Comparison of ENCODE assay signal across 19 cellular contexts in the genomic region with DNA sequence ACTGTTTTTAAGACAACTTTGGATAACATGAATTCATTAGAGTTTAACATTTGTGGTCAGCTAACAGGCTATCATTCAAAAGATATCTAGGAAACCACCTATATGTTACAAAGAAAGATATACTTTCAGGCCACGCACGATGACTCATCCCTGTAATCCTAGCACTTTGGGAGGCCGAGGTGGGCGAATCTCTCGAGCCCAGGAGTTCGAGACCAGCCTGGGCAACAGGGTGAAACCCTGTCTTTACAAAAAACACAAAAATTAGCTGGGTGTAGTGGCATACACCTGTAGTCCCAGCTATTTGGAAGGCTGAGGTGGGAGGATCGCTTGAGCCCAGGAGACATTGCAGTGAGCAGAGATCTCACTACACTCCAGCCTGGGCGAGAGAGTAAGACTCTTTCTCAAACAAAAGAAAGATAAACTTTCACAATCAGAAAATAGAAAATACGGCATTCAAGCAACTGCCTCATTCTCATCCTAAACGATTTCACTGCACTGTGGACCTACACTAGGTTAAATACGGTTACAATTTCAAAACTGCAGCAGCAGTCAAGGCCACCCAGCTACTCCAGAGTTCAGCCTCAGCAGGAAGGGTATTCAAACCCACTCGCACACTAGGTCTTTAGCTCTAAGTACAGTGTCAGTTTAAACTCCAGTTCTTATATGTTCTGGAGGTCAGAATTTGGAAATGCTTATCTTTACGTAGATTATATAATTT.
DNase-seq lines count a peak whose midpoint lies in the region; ATAC-seq and TF ChIP-seq lines count a peak whose summit lies in the region.
"Had no signal": no experiment of that assay in that cellular context is flagged by ENCODE, and none has a peak within 500 bp of the region (broad histone marks: within the 10 kb centered on the region; RNA-seq: fewer than 3 reads in every experiment).

No MANE protein-coding gene starts in this region.

- no peak overlapping the region for H3K27ac Mint-ChIP-seq in activated CD4-positive, alpha-beta memory T cell treated with anti-CD3 and anti-CD28 coated beads for 36 hours
- no peak overlapping the region for H3K27ac Mint-ChIP-seq in activated CD4-positive, alpha-beta memory T cell treated with anti-CD3 and anti-CD28 coated beads, Interleukin-2, amount 10 ng/mL, durations not matched to agents 7 days and 5 days
- peak overlapping the region; percentile 60 for H3K27ac Mint-ChIP-seq in glutamatergic neuron (ENCODE audit: unreplicated experiment)
- H3K27ac Mint-ChIP-seq: activated naive CD4-positive, alpha-beta T cell treated with anti-CD3 and anti-CD28 coated beads, Interleukin-2, amount 10 ng/mL, durations not matched to agents 7 days and 5 days; CD4-positive, alpha-beta memory T cell had no signal

- ATAC-seq in HG02623 (IDR thresholded peaks at IDR 0.05; ENCODE audit: unreplicated experiment): no peak
- ATAC-seq: activated CD4-positive, CD25-positive, alpha-beta regulatory T cell treated with anti-CD3 and anti-CD28 coated beads, Interleukin-2, amount 50 U/mL, for 24 hours; sciatic nerve had no signal

- peaks cover 11% of the 10 kb centered on the region for H3K4me1 Mint-ChIP-seq in activated CD4-positive, alpha-beta memory T cell treated with anti-CD3 and anti-CD28 coated beads for 36 hours (ENCODE audit: low read depth)
- H3K4me1 Mint-ChIP-seq in activated CD4-positive, alpha-beta memory T cell treated with anti-CD3 and anti-CD28 coated beads, Interleukin-2, amount 10 ng/mL, durations not matched to agents 7 days and 5 days: peaks cover 11% of the 10 kb centered on the region
- H3K4me1 Mint-ChIP-seq in glutamatergic neuron (ENCODE audit: low read depth, unreplicated experiment): peaks cover 9% of the 10 kb centered on the region

- no peaks in the 10 kb centered on the region for H3K27me3 Mint-ChIP-seq in activated CD4-positive, alpha-beta memory T cell treated with anti-CD3 and anti-CD28 coated beads for 36 hours
- no peaks in the 10 kb centered on the region for H3K27me3 Mint-ChIP-seq in activated CD4-positive, alpha-beta memory T cell treated with anti-CD3 and anti-CD28 coated beads, Interleukin-2, amount 10 ng/mL, durations not matched to agents 7 days and 5 days
- no peaks in the 10 kb centered on the region for H3K27me3 Mint-ChIP-seq in glutamatergic neuron (ENCODE audit: unreplicated experiment)
- H3K27me3 Mint-ChIP-seq: activated naive CD4-positive, alpha-beta T cell treated with anti-CD3 and anti-CD28 coated beads, Interleukin-2, amount 10 ng/mL, durations not matched to agents 7 days and 5 days; CD4-positive, alpha-beta memory T cell had no signal

- CTCF ChIA-PET in activated CD4-positive, alpha-beta memory T cell treated with anti-CD3 and anti-CD28 coated beads for 36 hours (lab: Charles Lee): no interaction called here
- CTCF ChIA-PET in activated CD4-positive, alpha-beta memory T cell treated with anti-CD3 and anti-CD28 coated beads, Interleukin-2, amount 10 ng/mL, durations not matched to agents 7 days and 5 days (lab: Charles Lee): interaction anchor here (1.1 kb wide), 1 partner anchor 253 kb away, joined by 3 read pairs; no protein-coding TSS in a partner anchor

- H3K9me3 Mint-ChIP-seq in activated CD4-positive, alpha-beta memory T cell treated with anti-CD3 and anti-CD28 coated beads for 36 hours: no peaks in the 10 kb centered on the region
- H3K9me3 Mint-ChIP-seq in activated CD4-positive, alpha-beta memory T cell treated with anti-CD3 and anti-CD28 coated beads, Interleukin-2, amount 10 ng/mL, durations not matched to agents 7 days and 5 days: no peaks in the 10 kb centered on the region
- no peaks in the 10 kb centered on the region for H3K9me3 Mint-ChIP-seq in glutamatergic neuron (ENCODE audit: unreplicated experiment)

- no peaks in the 10 kb centered on the region for H3K36me3 Mint-ChIP-seq in activated CD4-positive, alpha-beta memory T cell treated with anti-CD3 and anti-CD28 coated beads for 36 hours
- peaks cover 3% of the 10 kb centered on the region for H3K36me3 Mint-ChIP-seq in activated CD4-positive, alpha-beta memory T cell treated with anti-CD3 and anti-CD28 coated beads, Interleukin-2, amount 10 ng/mL, durations not matched to agents 7 days and 5 days (ENCODE audit: low read depth)
- no peaks in the 10 kb centered on the region for H3K36me3 Mint-ChIP-seq in glutamatergic neuron (ENCODE audit: unreplicated experiment)
- H3K36me3 Mint-ChIP-seq: CD4-positive, alpha-beta memory T cell had no signal

- TF ChIP-seq CTCF in glutamatergic neuron (IDR thresholded peaks at IDR 0.05; ENCODE audit: partially characterized antibody, unreplicated experiment): no peak

- intact Hi-C loops in activated CD4-positive, alpha-beta memory T cell treated with anti-CD3 and anti-CD28 coated beads for 36 hours (cut with micrococcal nuclease): no loop called here

- H3K4me3 Mint-ChIP-seq in activated CD4-positive, alpha-beta memory T cell treated with anti-CD3 and anti-CD28 coated beads for 36 hours: no peak overlapping the region
- no peak overlapping the region for H3K4me3 Mint-ChIP-seq in activated CD4-positive, alpha-beta memory T cell treated with anti-CD3 and anti-CD28 coated beads, Interleukin-2, amount 10 ng/mL, durations not matched to agents 7 days and 5 days
- no peak overlapping the region for H3K4me3 Mint-ChIP-seq in glutamatergic neuron (ENCODE audit: unreplicated experiment)
- H3K4me3 Mint-ChIP-seq: activated naive CD4-positive, alpha-beta T cell treated with anti-CD3 and anti-CD28 coated beads, Interleukin-2, amount 10 ng/mL, durations not matched to agents 7 days and 5 days; CD4-positive, alpha-beta memory T cell had no signal

- DNase-seq in activated CD4-positive, alpha-beta memory T cell treated with anti-CD3 and anti-CD28 coated beads for 36 hours: peak; percentile 27
- no peak for DNase-seq in activated CD4-positive, alpha-beta memory T cell treated with anti-CD3 and anti-CD28 coated beads, Interleukin-2, amount 10 ng/mL, durations not matched to agents 7 days and 5 days
- DNase-seq in H4 (ENCODE audit: low spot score) (peak; percentile 20), RPMI7951 (ENCODE audit: low read depth) (peak; percentile 36), glutamatergic neuron (no peak), NCI-H2196 (lab: John Stamatoyannopoulos, UW; ENCODE audit: unreplicated experiment) (no peak), COLO668 (lab: John Stamatoyannopoulos, UW; ENCODE audit: unreplicated experiment) (no peak)
- DNase-seq: activated CD8-positive, alpha-beta memory T cell treated with anti-CD3 and anti-CD28 coated beads, Interleukin-2, amount 50 U/mL, for 48 hours; activated naive CD4-positive, alpha-beta T cell treated with anti-CD3 and anti-CD28 coated beads, Interleukin-2, amount 10 ng/mL, durations not matched to agents 7 days and 5 days; CD4-positive, alpha-beta memory T cell; DMS79 treated with DMSO at 0.1 percent for 48 hours; dorsolateral prefrontal cortex; NCI-H1436 treated with DMSO at 0.1 percent for 48 hours; NCI-H446; SIG-M5; stimulated activated CD4-positive, alpha-beta T cell treated with anti-CD3 and anti-CD28 coated beads, Interleukin-1b, Interleukin-23, amount 100 ng/mL, for 48 hours had no signal

- POLR2A ChIA-PET in activated CD4-positive, alpha-beta memory T cell treated with anti-CD3 and anti-CD28 coated beads for 36 hours (lab: Charles Lee): no interaction called here
- POLR2A ChIA-PET in activated CD4-positive, alpha-beta memory T cell treated with anti-CD3 and anti-CD28 coated beads, Interleukin-2, amount 10 ng/mL, durations not matched to agents 7 days and 5 days (lab: Charles Lee): no interaction called here

Comparison
In these comparisons a context has a peak if more than half of its experiments do, and no peak if none do; other contexts are left out.
1. DNase-seq: peak in activated CD4-positive, alpha-beta memory T cell treated with anti-CD3 and anti-CD28 coated beads for 36 hours (single experiment), H4 (single experiment) and RPMI7951 (single experiment); none in activated CD4-positive, alpha-beta memory T cell treated with anti-CD3 and anti-CD28 coated beads, Interleukin-2, amount 10 ng/mL, durations not matched to agents 7 days and 5 days (single experiment), glutamatergic neuron (single experiment), NCI-H2196 (single experiment) and COLO668 (single experiment).